Comparison of ENCODE assay signal across 40 cellular contexts in the genomic region with DNA sequence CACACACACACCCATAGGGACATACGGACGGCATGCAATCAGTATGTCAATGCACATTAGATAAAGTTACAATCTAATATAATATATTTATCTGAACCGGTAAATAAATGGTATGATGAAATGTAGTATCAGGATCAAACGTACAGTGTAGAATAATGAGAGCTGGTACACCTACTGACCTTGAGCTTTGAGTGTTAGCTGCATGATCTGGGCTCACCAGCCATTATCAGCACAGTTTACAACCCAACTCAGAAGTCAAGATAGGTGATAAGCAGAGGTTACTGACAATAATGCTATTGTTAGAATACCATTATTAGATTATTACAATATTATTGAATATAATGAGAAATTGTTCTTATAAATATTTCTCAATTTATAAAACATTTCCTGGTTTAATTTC.
"Had no signal": no experiment of that assay in that cellular context is flagged by ENCODE, and none has a peak within 500 bp of the region (broad histone marks: within the 10 kb centered on the region; RNA-seq: fewer than 3 reads in every experiment).

No MANE protein-coding gene starts in this region.

- H3K36me3 ChIP-seq: adrenal gland, ascending aorta, brain microvascular endothelial cell, breast epithelium, cardiac muscle cell had no signal

- H3K27me3 ChIP-seq: adrenal gland, ascending aorta, body of pancreas, brain microvascular endothelial cell, breast epithelium, cardiac muscle cell had no signal

- H3K9me3 ChIP-seq: adrenal gland, ascending aorta, body of pancreas, breast epithelium had no signal

- H3K4me3 ChIP-seq: adrenal gland, ascending aorta, body of pancreas, breast epithelium, cardiac muscle cell had no signal

- H3K36me3 Mint-ChIP-seq: activated naive CD4-positive, alpha-beta T cell treated with anti-CD3 and anti-CD28 coated beads, Interleukin-2, amount 10 ng/mL, durations not matched to agents 7 days and 5 days; activated naive CD4-positive, alpha-beta T cell treated with anti-CD3 and anti-CD28 coated beads, Interleukin-2, amount 50 U/mL, for 24 hours; activated naive CD4-positive, alpha-beta T cell treated with anti-CD3 and anti-CD28 coated beads, Interleukin-2, amount 50 U/mL, for 72 hours; activated naive CD8-positive, alpha-beta T cell; activated naive CD8-positive, alpha-beta T cell treated with anti-CD3 and anti-CD28 coated beads for 36 hours; activated naive CD8-positive, alpha-beta T cell treated with anti-CD3 and anti-CD28 coated beads, Interleukin-2, amount 10 ng/mL, durations not matched to agents 7 days and 5 days; brain had no signal

- ATAC-seq: activated naive CD4-positive, alpha-beta T cell treated with anti-CD3 and anti-CD28 coated beads, Interleukin-2, amount 50 U/mL, for 72 hours; activated T-cell treated with anti-CD3 and anti-CD28 coated beads, Interleukin-2, amount 50 U/mL, for 4 hours; activated T-cell treated with anti-CD3 and anti-CD28 coated beads, Interleukin-2, amount 50 U/mL, for 72 hours; activated T-helper 17 cell treated with anti-CD3 and anti-CD28 coated beads, Interleukin-2, amount 50 U/mL, for 72 hours; body of pancreas had no signal

- DNase-seq: activated effector memory CD4-positive, alpha-beta T cell treated with anti-CD3 and anti-CD28 coated beads, Interleukin-2, amount 50 U/mL, for 16 hours; activated effector memory CD4-positive, alpha-beta T cell treated with Interleukin-2 at 50 U/mL for 16 hours; activated gamma-delta T cell; activated gamma-delta T cell treated with Interleukin-2 at 50 U/mL for 16 hours; activated naive CD4-positive, alpha-beta T cell; activated naive CD4-positive, alpha-beta T cell treated with anti-CD3 and anti-CD28 coated beads for 36 hours; activated naive CD4-positive, alpha-beta T cell treated with anti-CD3 and anti-CD28 coated beads, Interleukin-2, amount 10 ng/mL, durations not matched to agents 7 days and 5 days; activated naive CD4-positive, alpha-beta T cell treated with anti-CD3 and anti-CD28 coated beads, Interleukin-2, amount 50 U/mL, for 16 hours; activated naive CD4-positive, alpha-beta T cell treated with Interleukin-2 at 50 U/mL for 16 hours; activated naive CD8-positive, alpha-beta T cell treated with anti-CD3 and anti-CD28 coated beads for 36 hours; activated naive CD8-positive, alpha-beta T cell treated with anti-CD3 and anti-CD28 coated beads, Interleukin-2, amount 10 ng/mL, durations not matched to agents 7 days and 5 days; activated T-cell treated with anti-CD3 and anti-CD28 coated beads for 4 hours; activated T-cell treated with anti-CD3 and anti-CD28 coated beads, Interleukin-2, amount 50 U/mL, for 1 hour; activated T-cell treated with anti-CD3 and anti-CD28 coated beads, Interleukin-2, amount 50 U/mL, for 24 hours; activated T-cell treated with anti-CD3 and anti-CD28 coated beads, Interleukin-2, amount 50 U/mL, for 4 hours; activated T-cell treated with anti-CD3 and anti-CD28 coated beads, Interleukin-2, amount 50 U/mL, for 48 hours; activated T-cell treated with anti-CD3 and anti-CD28 coated beads, Interleukin-2, amount 50 U/mL, for 72 hours; adrenal gland; amniotic stem cell; amygdala; anterior cingulate cortex; aorta; body of pancreas; brain microvascular endothelial cell; caudate nucleus; central memory CD4-positive, alpha-beta T cell; cerebellar nuclear complex had no signal

- H3K27ac Mint-ChIP-seq: activated naive CD4-positive, alpha-beta T cell treated with anti-CD3 and anti-CD28 coated beads for 36 hours; activated naive CD4-positive, alpha-beta T cell treated with anti-CD3 and anti-CD28 coated beads, Interleukin-2, amount 10 ng/mL, durations not matched to agents 7 days and 5 days; activated naive CD4-positive, alpha-beta T cell treated with anti-CD3 and anti-CD28 coated beads, Interleukin-2, amount 50 U/mL, for 24 hours; activated naive CD4-positive, alpha-beta T cell treated with anti-CD3 and anti-CD28 coated beads, Interleukin-2, amount 50 U/mL, for 72 hours; activated naive CD8-positive, alpha-beta T cell; activated naive CD8-positive, alpha-beta T cell treated with anti-CD3 and anti-CD28 coated beads for 36 hours; activated naive CD8-positive, alpha-beta T cell treated with anti-CD3 and anti-CD28 coated beads, Interleukin-2, amount 10 ng/mL, durations not matched to agents 7 days and 5 days; activated T-cell treated with anti-CD3 and anti-CD28 coated beads, Interleukin-2, amount 50 U/mL, for 24 hours; activated T-cell treated with anti-CD3 and anti-CD28 coated beads, Interleukin-2, amount 50 U/mL, for 72 hours; activated T-helper 1 cell treated with anti-CD3 and anti-CD28 coated beads, Interleukin-12 subunit alpha, Interleukin-12 subunit beta, Interleukin-2, Interleukin-4 antibody, amounts not matched to agents 30 ng/mL and 10 ng/mL and 1 ng/mL, durations not matched to agents 14 hours and 24 hours and 36 hours; activated T-helper 17 cell treated with anti-CD3 and anti-CD28 coated beads, Interleukin-2, amount 50 U/mL, for 72 hours; activated T-helper 2 cell treated with anti-CD3 and anti-CD28 coated beads, Interferon-gamma antibody, Interleukin-2, Interleukin-4, amounts not matched to agents 10 μg/mL and 5 μg/mL and 100 μg/mL, durations not matched to agents 14 hours and 24 hours and 36 hours; brain had no signal

- H3K27me3 Mint-ChIP-seq: activated naive CD4-positive, alpha-beta T cell treated with anti-CD3 and anti-CD28 coated beads, Interleukin-2, amount 10 ng/mL, durations not matched to agents 7 days and 5 days; activated naive CD4-positive, alpha-beta T cell treated with anti-CD3 and anti-CD28 coated beads, Interleukin-2, amount 50 U/mL, for 24 hours; activated naive CD8-positive, alpha-beta T cell; activated naive CD8-positive, alpha-beta T cell treated with anti-CD3 and anti-CD28 coated beads for 36 hours; activated naive CD8-positive, alpha-beta T cell treated with anti-CD3 and anti-CD28 coated beads, Interleukin-2, amount 10 ng/mL, durations not matched to agents 7 days and 5 days; activated T-cell treated with anti-CD3 and anti-CD28 coated beads, Interleukin-2, amount 50 U/mL, for 24 hours; activated T-helper 17 cell treated with anti-CD3 and anti-CD28 coated beads, Interleukin-2, amount 50 U/mL, for 72 hours; central memory CD8-positive, alpha-beta T cell had no signal

- H3K4me1 Mint-ChIP-seq: activated naive CD4-positive, alpha-beta T cell treated with anti-CD3 and anti-CD28 coated beads, Interleukin-2, amount 10 ng/mL, durations not matched to agents 7 days and 5 days; activated naive CD4-positive, alpha-beta T cell treated with anti-CD3 and anti-CD28 coated beads, Interleukin-2, amount 50 U/mL, for 24 hours; activated naive CD8-positive, alpha-beta T cell treated with anti-CD3 and anti-CD28 coated beads for 36 hours; activated naive CD8-positive, alpha-beta T cell treated with anti-CD3 and anti-CD28 coated beads, Interleukin-2, amount 10 ng/mL, durations not matched to agents 7 days and 5 days; activated T-helper 17 cell treated with anti-CD3 and anti-CD28 coated beads, Interleukin-2, amount 50 U/mL, for 72 hours; central memory CD8-positive, alpha-beta T cell had no signal

- H3K27ac ChIP-seq: adrenal gland, ascending aorta, body of pancreas, brain microvascular endothelial cell, breast epithelium, cardiac muscle cell had no signal

- H3K9me3 Mint-ChIP-seq: activated T-cell treated with anti-CD3 and anti-CD28 coated beads, Interleukin-2, amount 50 U/mL, for 4 hours; brain had no signal

- FAIRE-seq: astrocyte, bronchial epithelial cell had no signal

- H3K4me3 Mint-ChIP-seq: activated naive CD4-positive, alpha-beta T cell treated with anti-CD3 and anti-CD28 coated beads for 36 hours; activated naive CD4-positive, alpha-beta T cell treated with anti-CD3 and anti-CD28 coated beads, Interleukin-2, amount 10 ng/mL, durations not matched to agents 7 days and 5 days; activated naive CD4-positive, alpha-beta T cell treated with anti-CD3 and anti-CD28 coated beads, Interleukin-2, amount 50 U/mL, for 24 hours; activated naive CD8-positive, alpha-beta T cell; activated naive CD8-positive, alpha-beta T cell treated with anti-CD3 and anti-CD28 coated beads for 36 hours; activated naive CD8-positive, alpha-beta T cell treated with anti-CD3 and anti-CD28 coated beads, Interleukin-2, amount 10 ng/mL, durations not matched to agents 7 days and 5 days; activated T-cell treated with anti-CD3 and anti-CD28 coated beads, Interleukin-2, amount 50 U/mL, for 24 hours; activated T-cell treated with anti-CD3 and anti-CD28 coated beads, Interleukin-2, amount 50 U/mL, for 4 hours; activated T-cell treated with anti-CD3 and anti-CD28 coated beads, Interleukin-2, amount 50 U/mL, for 72 hours; activated T-helper 1 cell treated with anti-CD3 and anti-CD28 coated beads, Interleukin-12 subunit alpha, Interleukin-12 subunit beta, Interleukin-2, Interleukin-4 antibody, amounts not matched to agents 30 ng/mL and 10 ng/mL and 1 ng/mL, durations not matched to agents 14 hours and 24 hours and 36 hours; activated T-helper 17 cell treated with anti-CD3 and anti-CD28 coated beads, Interleukin-2, amount 50 U/mL, for 72 hours; brain; central memory CD8-positive, alpha-beta T cell had no signal

- H3K4me1 ChIP-seq: adrenal gland, ascending aorta, breast epithelium had no signal
